In the genomic region with DNA sequence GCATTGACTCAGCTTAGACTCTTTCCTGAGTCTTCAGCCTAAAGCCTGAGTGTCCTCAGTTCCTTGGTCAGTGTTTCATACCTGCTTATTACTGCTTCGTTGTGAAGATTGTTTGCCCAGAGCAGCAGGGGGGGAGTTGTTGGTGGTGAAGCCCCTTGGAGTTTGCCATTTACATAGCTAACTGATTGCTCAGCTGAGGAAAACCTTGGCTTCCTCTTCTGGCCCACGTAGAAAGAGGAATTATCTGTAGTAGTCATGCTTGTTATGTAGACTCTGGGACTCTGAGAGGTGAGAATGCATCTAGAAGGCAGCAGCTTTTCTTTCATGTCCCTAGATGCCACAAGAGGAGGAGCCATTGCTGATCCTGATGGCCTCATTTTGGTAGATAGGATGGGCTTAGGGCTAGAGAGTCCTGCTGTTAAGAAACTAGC, we compare ENCODE assay signal across 7 cellular contexts.
DNase-seq lines count a peak whose midpoint lies in the region; ATAC-seq, FAIRE-seq and TF ChIP-seq lines count a peak whose summit lies in the region.

No MANE protein-coding gene starts in this region.

- peaks cover 11% of the 10 kb centered on the region for H3K27me3 Mint-ChIP-seq in progenitor cell of endocrine pancreas

- peaks cover 2% of the 10 kb centered on the region for H3K79me1 ChIP-seq in H1 (ENCODE audit: low read depth, low read length)

- no peak overlapping the region; the same call in 1 of the 2 replicates for H3K18ac ChIP-seq in H1 (ENCODE audit: extremely low read depth, low read length)

- no peak overlapping the region for H3K4me3 Mint-ChIP-seq in progenitor cell of endocrine pancreas (ENCODE audit: low read depth)

- H3K14ac ChIP-seq in H1 (ENCODE audit: insufficient read length) = no peak overlapping the region

- no peaks in the 10 kb centered on the region for H3K9me3 Mint-ChIP-seq in progenitor cell of endocrine pancreas (ENCODE audit: low read depth)

- peak overlapping the region; percentile 82 for H4K5ac ChIP-seq in H1 (ENCODE audit: insufficient read length, low read depth, low read length)

- H2BK12ac ChIP-seq in H1 (ENCODE audit: low read depth, low read length) = peak overlapping the region; percentile 11; the same call in 1 of the 2 replicates

- no peaks in the 10 kb centered on the region for H3K9me3 ChIP-seq in GM23248 (ENCODE audit: low read depth)
- no peaks in the 10 kb centered on the region for H3K9me3 ChIP-seq in H1 (ENCODE audit: insufficient read depth in 2 of 2, low read depth in 1 of 2, low read length in 1 of 2)

- 0 out of 2 replicates have a peak overlapping the region, but pooled peaks have one; percentile 51 for H2BK20ac ChIP-seq in H1 (ENCODE audit: low read length)

- H3K36me3 ChIP-seq in GM23248 (ENCODE audit: low read depth) = no peaks in the 10 kb centered on the region
- H3K36me3 ChIP-seq in H1 (ENCODE audit: control insufficient read depth in 2 of 4, insufficient read depth in 4 of 4, low read length in 3 of 4) = no peaks in the 10 kb centered on the region

- H2BK120ac ChIP-seq in H1 (replicated peaks; ENCODE audit: low read depth, low read length) = peak overlapping the region; percentile 76

- peaks cover 32% of the 10 kb centered on the region for H3F3A ChIP-seq in GM23248 (ENCODE audit: insufficient read depth)

- no peak for TF ChIP-seq CTCF in H1 (IDR thresholded peaks at IDR 0.05; ENCODE audit: control extremely low read depth in 1 of 3, insufficient read depth in 1 of 3, low read depth in 1 of 3, low read length in 3 of 3)
- TF ChIP-seq CTCF in progenitor cell of endocrine pancreas (IDR thresholded peaks at IDR 0.05; ENCODE audit: unreplicated experiment) = no peak

- H2AFZ ChIP-seq in GM23248 (peak overlapping the region; percentile 16; the same call in 1 of the 2 replicates), H1 (ENCODE audit: low read length) (no peak overlapping the region)

- H3K27me3 ChIP-seq in GM23248 (replicated peaks; ENCODE audit: insufficient read depth) (no peaks in the 10 kb centered on the region), H1 (replicated peaks in 1 of 4; ENCODE audit: control insufficient read depth in 3 of 4, extremely low read depth in 1 of 4, insufficient read depth in 3 of 4, low read length in 3 of 4) (no peaks in the 10 kb centered on the region)

- peak; percentile 63 for FAIRE-seq in H1 (lab: Jason Lieb, UNC)

- no peaks in the 10 kb centered on the region for H4K20me1 ChIP-seq in GM23248 (ENCODE audit: insufficient read depth)
- H4K20me1 ChIP-seq in H1 (replicated peaks in 1 of 2; ENCODE audit: control insufficient read depth in 1 of 2, insufficient read depth in 2 of 2, low read length in 2 of 2) = no peaks in the 10 kb centered on the region

- POLR2A ChIA-PET in H1 (lab: Charles Lee; ENCODE audit: partially characterized antibody) = interaction anchor here (1.2 to 2.4 kb wide), 3 partner anchors 10 to 20 kb away, joined by 4 to 10 read pairs (median 4); no protein-coding TSS in a partner anchor

- H3K79me2 ChIP-seq in GM23248 (ENCODE audit: insufficient read depth) (peaks cover 22% of the 10 kb centered on the region), H1 (ENCODE audit: control insufficient read depth in 1 of 2, insufficient read depth in 2 of 2, low read length in 2 of 2) (peaks cover 0 to 21% of the 10 kb centered on the region in 2 experiments; a peak in 3 of 4 replicates)

- no peak for ATAC-seq in HG03039 (IDR thresholded peaks at IDR 0.05; ENCODE audit: unreplicated experiment)

- TF ChIP-seq POLR2A in H1 (IDR thresholded peaks at IDR 0.05; ENCODE audit: control extremely low read depth in 1 of 2, low read depth in 2 of 2, low read length in 2 of 2) = no peak

- CTCF ChIA-PET in H1 (lab: Charles Lee; ENCODE audit: partially characterized antibody) = interaction anchor here (0.7 to 1.1 kb wide), 2 partner anchors 13 to 103 kb away, joined by 3 read pairs; no protein-coding TSS in a partner anchor

- peak overlapping the region; percentile 61 for H3K4me2 ChIP-seq in GM23248 (ENCODE audit: unreplicated experiment)
- H3K4me2 ChIP-seq in H1 (ENCODE audit: insufficient read depth in 1 of 2, low read depth in 2 of 2, low read length in 2 of 2) = peak overlapping the region; percentile 45 to 58

- no peak overlapping the region for H3K4ac ChIP-seq in H1 (replicated peaks; ENCODE audit: insufficient read length, low read depth, low read length)

- H3K56ac ChIP-seq in H1 (replicated peaks; ENCODE audit: insufficient read length, low read depth, low read length) = no peak overlapping the region

- no peak for TF ChIP-seq EP300 in H1 (IDR thresholded peaks at IDR 0.05; ENCODE audit: borderline replicate concordance in 1 of 2, low read depth in 2 of 2, low read length in 2 of 2)

- H3K9me2 ChIP-seq in GM23248 (ENCODE audit: insufficient read depth) = no peaks in the 10 kb centered on the region

- H4K8ac ChIP-seq in H1 (ENCODE audit: extremely low read depth, insufficient read depth, low read length) = no peak overlapping the region

- no peaks in the 10 kb centered on the region for H3K23me2 ChIP-seq in H1 (ENCODE audit: low read depth, low read length)

- H3K23ac ChIP-seq in H1 (ENCODE audit: insufficient read length) = no peak overlapping the region

- peaks cover 17% of the 10 kb centered on the region for H3K4me1 ChIP-seq in GM23248 (ENCODE audit: insufficient read depth)
- H3K4me1 ChIP-seq in H1 (replicated peaks in 1 of 4; ENCODE audit: control insufficient read depth in 3 of 4, insufficient read depth in 4 of 4, low read length in 3 of 4) = peaks cover 7 to 28% (median 19%) of the 10 kb centered on the region in 4 experiments

- no peak for TF ChIP-seq RAD21 in H1 (IDR thresholded peaks at IDR 0.05 in 1 of 2, conservative IDR thresholded peaks at IDR 0.05 in 1 of 2; ENCODE audit: low read depth in 2 of 2, low read length in 2 of 2)

- peak overlapping the region; percentile 32; the same call in 1 of the 2 replicates for H3K9ac ChIP-seq in GM23248
- H3K9ac ChIP-seq in H1 (replicated peaks in 1 of 4; ENCODE audit: extremely low read depth in 1 of 4, low read depth in 3 of 4, low read length in 3 of 4) = no peak overlapping the region

- 0% methylated on average over 2 of the region's 2 CpGs for WGBS in GM23248 (ENCODE audit: low coverage in 1 of 2, low lambda C conversion rate in 2 of 2, missing lambda C conversion rate in 2 of 2), 2 experiments
- 5% methylated on average over 2 of the region's 2 CpGs; no CpG with 5 or more reads in 1 of the 2 experiments for WGBS in H1 (ENCODE audit: extremely low coverage in 1 of 2, insufficient coverage in 1 of 2, insufficient read length in 1 of 2, insufficient replicate concordance in 2 of 2, low coverage in 1 of 2, low lambda C conversion rate in 2 of 2, missing lambda C conversion rate in 1 of 2), 2 experiments

- peak overlapping the region; percentile 72 for H3K27ac ChIP-seq in GM23248
- no peak overlapping the region; the same call in 1 of the 2 replicates for H3K27ac ChIP-seq in H1 (ENCODE audit: low read depth, low read length)

- H3K36me3 Mint-ChIP-seq in progenitor cell of endocrine pancreas (ENCODE audit: insufficient read depth) = no peaks in the 10 kb centered on the region

- H3K4me1 Mint-ChIP-seq in progenitor cell of endocrine pancreas (ENCODE audit: low read depth) = peaks cover 19% of the 10 kb centered on the region

- H2BK15ac ChIP-seq in H1 (ENCODE audit: low read length) = no peak overlapping the region

- in situ Hi-C loops in GM23248 (cut with MboI) = no loop called here

- 0 out of 2 replicates have a peak overlapping the region, but pooled peaks have one; percentile 27 for H2BK5ac ChIP-seq in H1 (ENCODE audit: low read depth, low read length)

- peak overlapping the region; percentile 45 for H3K27ac Mint-ChIP-seq in progenitor cell of endocrine pancreas

- peak overlapping the region; percentile 29 for H4K91ac ChIP-seq in H1 (replicated peaks; ENCODE audit: insufficient read length, low read length)

- DNase-seq in GM23248 (peak; percentile 70), NCI-H69 (lab: John Stamatoyannopoulos, UW) (peak; percentile 95), H1 (ENCODE audit: low read depth in 1 of 2, low spot score in 2 of 2) (peak in 1 of 2 experiments; percentile 47), progenitor cell of endocrine pancreas (ENCODE audit: low spot score, unreplicated experiment) (no peak), head of caudate nucleus (no peak), NCI-H345 treated with DMSO at 0.1 percent for 48 hours (lab: John Stamatoyannopoulos, UW; ENCODE audit: unreplicated experiment) (no peak)

- no peak overlapping the region for H2AK5ac ChIP-seq in H1 (ENCODE audit: low read depth, low read length)

- intact Hi-C loops in head of caudate nucleus (cut with DNase I) = no loop called here

- H3K4me3 ChIP-seq in GM23248 (peak overlapping the region; percentile 43), H1 (ENCODE audit: extremely low read depth in 1 of 4, insufficient read depth in 2 of 4, low read depth in 3 of 4, low read length in 4 of 4) (0 out of 8 replicates have a peak overlapping the region, but pooled peaks of 1 of the 4 experiments have one; percentile 13)

TF ChIP-seq in H1, 55 proteins besides CTCF, POLR2A, EP300 and RAD21 (continues in another document):
- no peak for TF ChIP-seq RBBP5 (IDR thresholded peaks at IDR 0.05; ENCODE audit: borderline replicate concordance, low read depth, low read length)
- no peak for TF ChIP-seq CHD1 (IDR thresholded peaks at IDR 0.05; ENCODE audit: low read depth, low read length)
- TF ChIP-seq SP4 (IDR thresholded peaks at IDR 0.05; ENCODE audit: low read length) = no peak
- TF ChIP-seq YY1 (IDR thresholded peaks at IDR 0.05; ENCODE audit: low read depth, low read length) = no peak
- TF ChIP-seq RFX5 (IDR thresholded peaks at IDR 0.05; ENCODE audit: borderline replicate concordance, low read depth, low read length) = no peak
- TF ChIP-seq MAFK (IDR thresholded peaks at IDR 0.05; ENCODE audit: low read depth, low read length) = no peak
- TF ChIP-seq BACH1 (IDR thresholded peaks at IDR 0.05; ENCODE audit: low read length) = 0 out of 2 replicates have a peak, but pooled peaks have one; percentile 8
- TF ChIP-seq CEBPB (IDR thresholded peaks at IDR 0.05; ENCODE audit: low read depth, low read length) = no peak
- TF ChIP-seq KDM5A (IDR thresholded peaks at IDR 0.05; ENCODE audit: low read length) = no peak
- TF ChIP-seq KDM1A (IDR thresholded peaks at IDR 0.05; ENCODE audit: borderline replicate concordance, low read length) = no peak
- no peak for TF ChIP-seq TBP (IDR thresholded peaks at IDR 0.05; ENCODE audit: low read depth, low read length)
- no peak for TF ChIP-seq BCL11A (IDR thresholded peaks at IDR 0.05; ENCODE audit: low read depth in 2 of 2, low read length in 2 of 2)
- TF ChIP-seq SP1 (IDR thresholded peaks at IDR 0.05; ENCODE audit: low read depth, low read length) = 0 out of 2 replicates have a peak, but pooled peaks have one; percentile 7
- no peak for TF ChIP-seq CHD2 (IDR thresholded peaks at IDR 0.05; ENCODE audit: low read length)
- TF ChIP-seq TAF7 (optimal IDR thresholded peaks at IDR 0.05; ENCODE audit: borderline replicate concordance, low read depth, low read length) = no peak
- TF ChIP-seq TEAD4 (IDR thresholded peaks at IDR 0.05; ENCODE audit: low read depth, low read length) = peak; percentile 66; the same call in 1 of the 2 replicates

Comparison
In these comparisons a context has a peak if more than half of its experiments do, and no peak if none do; other contexts are left out.
1. DNase-seq: peak in GM23248 (single experiment) and NCI-H69 (single experiment); none in progenitor cell of endocrine pancreas (single experiment), head of caudate nucleus (0 of 42) and NCI-H345 treated with DMSO at 0.1 percent for 48 hours (single experiment).